In the genomic region with DNA sequence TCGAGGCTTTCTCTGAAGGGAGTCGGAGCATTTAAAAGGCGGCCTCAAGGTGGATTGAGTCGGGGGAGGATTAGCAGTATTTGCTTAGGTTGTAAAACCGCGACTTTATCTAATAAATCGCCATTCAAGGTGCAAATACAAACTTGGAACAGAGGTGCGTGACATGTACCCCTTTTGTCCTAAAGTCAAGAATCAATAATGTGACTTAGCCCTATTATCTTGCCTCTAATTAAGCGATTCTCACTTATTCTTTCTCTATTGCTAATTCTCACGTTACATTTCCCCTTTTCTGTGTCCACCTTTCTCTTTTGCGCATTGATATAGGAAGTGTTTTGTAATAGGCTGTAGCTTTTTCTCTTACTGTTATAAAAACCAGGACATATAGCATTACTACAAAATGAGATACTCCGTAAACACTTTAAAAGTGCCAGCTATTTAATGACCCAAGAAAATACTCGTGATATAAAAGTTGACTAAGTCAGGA, we compare ENCODE assay signal across 8 cellular contexts. TPM values are rescaled to one million over a fixed set of nuclear protein-coding genes. Genes with fewer than 3 reads are reported as not detected.
DNase-seq lines count a peak whose midpoint lies in the region; ATAC-seq and TF ChIP-seq lines count a peak whose summit lies in the region.

No MANE protein-coding gene starts in this region.

- intact Hi-C loops in lower leg skin (cut with DNase I; ENCODE audit: low total_unique reads), result no loop called here

- TF ChIP-seq CTCF in WI38 (IDR thresholded peaks at IDR 0.05; ENCODE audit: low read depth, low read length) (no peak), lower leg skin (IDR thresholded peaks at IDR 0.05) (no peak)

- TF ChIP-seq POLR2A in lower leg skin (IDR thresholded peaks at IDR 0.05), result no peak

- 1% methylated on average over 13 of the region's 13 CpGs for WGBS in lower leg skin, 2 donors

- ATAC-seq in GM18499 (IDR thresholded peaks at IDR 0.05; ENCODE audit: insufficient read depth, unreplicated experiment), result peak; percentile 2
- peak; percentile 4 for ATAC-seq in HG03039 (IDR thresholded peaks at IDR 0.05; ENCODE audit: unreplicated experiment)
- ATAC-seq in HG03457 (IDR thresholded peaks at IDR 0.05; ENCODE audit: unreplicated experiment), result no peak
- ATAC-seq in GM18858 (IDR thresholded peaks at IDR 0.05; ENCODE audit: unreplicated experiment), result no peak

- H3K4me3 ChIP-seq in WI38 (ENCODE audit: low read depth, low read length) (peak overlapping the region; percentile 95), lower leg skin (ENCODE audit: low read depth, poor library complexity, severe bottlenecking) (peak overlapping the region; percentile 48)

- DNase-seq in lower leg skin (ENCODE audit: low spot score in 2 of 2) (no peak), AG08396 (ENCODE audit: low spot score) (no peak), NCI-H187 (lab: John Stamatoyannopoulos, UW) (no peak)

RNA-seq across cellular contexts. Expression of gene TMEM30A, which starts 0.6 kb away (rescaled TPM):
- total RNA-seq in lower leg skin, result 10 to 100 TPM; 32.5 to 59.8 (median 54.7) TPM

RNA-seq across cellular contexts. Expression of gene COX7A2, which starts 41.6 kb away (rescaled TPM):
- total RNA-seq in lower leg skin, result 100 to 1,000 TPM in 3 of 4 donors, 10 to 100 TPM in 1; 90.2 to 517 (median 146) TPM

Comparison
In these comparisons a context has a peak if more than half of its experiments do, and no peak if none do; other contexts are left out.
1. ATAC-seq: peak in GM18499 (single experiment) and HG03039 (single experiment); none in HG03457 (single experiment) and GM18858 (single experiment).